In the genomic region with DNA sequence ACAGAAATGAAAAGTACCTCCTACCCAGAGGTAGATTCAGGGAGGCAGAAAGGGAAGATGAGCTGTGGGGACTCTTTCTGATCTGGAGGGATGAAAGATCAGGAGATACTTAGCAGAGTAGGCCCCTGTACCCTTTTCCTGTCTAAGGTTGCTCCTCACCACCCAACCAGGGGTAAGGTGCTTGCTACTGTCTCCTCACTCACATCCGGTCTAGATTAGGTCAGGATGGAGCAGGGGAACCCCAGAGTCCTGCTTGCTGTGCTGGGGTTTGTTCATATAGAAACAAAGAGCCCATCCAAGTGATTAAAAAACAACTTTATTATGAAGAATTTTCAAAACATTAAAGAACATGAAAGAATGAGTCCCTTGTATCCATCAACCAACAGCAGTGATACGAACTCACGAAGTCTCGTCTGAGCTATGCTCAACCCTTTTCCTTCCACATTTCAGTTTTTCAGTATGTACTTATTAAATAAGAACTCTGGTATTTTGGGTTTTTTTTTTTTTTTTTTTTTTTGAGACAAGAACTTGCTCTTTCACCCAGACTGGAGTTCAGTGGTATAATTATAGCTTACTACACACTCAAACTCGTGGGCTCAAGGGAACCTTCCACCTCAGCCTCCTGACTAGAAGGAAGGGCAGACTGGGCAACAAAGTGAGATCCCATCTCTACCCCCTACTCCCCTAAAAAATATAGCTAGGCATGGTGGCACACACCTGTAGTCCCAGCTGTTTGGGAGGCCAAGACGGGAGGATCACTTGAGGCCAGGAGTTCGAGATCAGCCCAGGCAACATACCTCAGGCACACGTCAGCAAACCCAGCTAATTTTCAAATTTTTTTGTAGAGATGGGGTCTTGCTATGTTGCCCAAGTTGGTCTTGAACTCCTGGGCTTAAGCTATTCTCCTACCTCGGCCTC, we compare ENCODE assay signal across 8 cellular contexts. TPM values are rescaled to one million over a fixed set of nuclear protein-coding genes. Genes with fewer than 3 reads are reported as not detected.
DNase-seq lines count a peak whose midpoint lies in the region; ATAC-seq and TF ChIP-seq lines count a peak whose summit lies in the region.

No MANE protein-coding gene starts in this region.

- H3K4me2 ChIP-seq in OCI-LY1 (ENCODE audit: low read length) = peak overlapping the region; percentile 87

- H3K9ac ChIP-seq in OCI-LY1 (ENCODE audit: low read length) = peak overlapping the region; percentile 93

- H3K9me3 Mint-ChIP-seq in activated naive CD4-positive, alpha-beta T cell treated with anti-CD3 and anti-CD28 coated beads, Interleukin-2, amount 50 U/mL, for 72 hours = no peaks in the 10 kb centered on the region

- peaks cover 22 to 43% of the 10 kb centered on the region in 2 donors for H3K36me3 Mint-ChIP-seq in activated naive CD4-positive, alpha-beta T cell treated with anti-CD3 and anti-CD28 coated beads, Interleukin-2, amount 50 U/mL, for 72 hours

- no peaks in the 10 kb centered on the region for H3K9me2 ChIP-seq in OCI-LY1 (ENCODE audit: low read depth, low read length)

- DNase-seq in activated gamma-delta T cell treated with Interleukin-2 at 50 U/mL for 16 hours = peak; percentile 41
- DNase-seq in activated gamma-delta T cell (lab: John Stamatoyannopoulos, UW) = no peak
- peak; percentile 73 to 80 for DNase-seq in activated naive CD4-positive, alpha-beta T cell treated with anti-CD3 and anti-CD28 coated beads, Interleukin-2, amount 50 U/mL, for 72 hours (ENCODE audit: low spot score in 2 of 2)
- peak; percentile 44 for DNase-seq in stimulated activated CD8-positive, alpha-beta memory T cell treated with anti-CD3 and anti-CD28 coated beads, Interleukin-12 subunit alpha, Interleukin-12 subunit beta, amount 100 ng/mL, for 24 hours (ENCODE audit: extremely low read depth)
- DNase-seq in inferior parietal cortex (ENCODE audit: extremely low spot score) = no peak
- no peak for DNase-seq in HK-2 (ENCODE audit: unreplicated experiment)
- no peak for DNase-seq in superior temporal gyrus (ENCODE audit: extremely low spot score)

- H3K27ac ChIP-seq in OCI-LY1 (ENCODE audit: low read depth, low read length, poor library complexity, severe bottlenecking) = peak overlapping the region; percentile 92

- no peaks in the 10 kb centered on the region for H3F3A ChIP-seq in OCI-LY1 (ENCODE audit: insufficient read depth, low read length)

- H3K36me3 ChIP-seq in OCI-LY1 (ENCODE audit: insufficient read depth, low read length) = peaks cover 25% of the 10 kb centered on the region; the same call in 1 of the 2 replicates

- peaks cover 79% of the 10 kb centered on the region for H3K4me1 ChIP-seq in OCI-LY1 (ENCODE audit: insufficient read depth, low read length, severe bottlenecking)

- H3K9me3 ChIP-seq in OCI-LY1 (ENCODE audit: low read length) = no peaks in the 10 kb centered on the region

- peak overlapping the region; percentile 98 to 99 for H3K27ac Mint-ChIP-seq in activated naive CD4-positive, alpha-beta T cell treated with anti-CD3 and anti-CD28 coated beads, Interleukin-2, amount 50 U/mL, for 72 hours

- ATAC-seq in activated naive CD4-positive, alpha-beta T cell treated with anti-CD3 and anti-CD28 coated beads, Interleukin-2, amount 50 U/mL, for 72 hours = peak; percentile 80 to 84

- H3K4me3 ChIP-seq in OCI-LY1 (ENCODE audit: low read depth, low read length, poor library complexity, severe bottlenecking) = peak overlapping the region; percentile 84

- no peak for TF ChIP-seq CTCF in OCI-LY1 (IDR thresholded peaks at IDR 0.05; ENCODE audit: low read length)

- no peaks in the 10 kb centered on the region for H3K27me3 ChIP-seq in OCI-LY1 (ENCODE audit: insufficient read depth, low read length)

- H4K20me1 ChIP-seq in OCI-LY1 (ENCODE audit: insufficient read depth, low read length) = no peaks in the 10 kb centered on the region

- no peak overlapping the region for H2AFZ ChIP-seq in OCI-LY1 (ENCODE audit: low read length)

- H3K79me2 ChIP-seq in OCI-LY1 (ENCODE audit: insufficient read depth, low read length) = peaks cover 67% of the 10 kb centered on the region

RNA-seq across cellular contexts. Expression of a gene that starts 3.1 kb away (rescaled TPM):
- 10 to 100 TPM; 32.9 to 66.6 TPM for total RNA-seq in activated naive CD4-positive, alpha-beta T cell treated with anti-CD3 and anti-CD28 coated beads, Interleukin-2, amount 50 U/mL, for 72 hours

RNA-seq across cellular contexts. Expression of a gene that starts 28.5 kb away (rescaled TPM):
- 10 to 100 TPM; 25.6 to 50.7 TPM for total RNA-seq in activated naive CD4-positive, alpha-beta T cell treated with anti-CD3 and anti-CD28 coated beads, Interleukin-2, amount 50 U/mL, for 72 hours

Comparison
In these comparisons a context has a peak if more than half of its experiments do, and no peak if none do; other contexts are left out.
1. DNase-seq: peak in activated gamma-delta T cell treated with Interleukin-2 at 50 U/mL for 16 hours (single experiment), activated naive CD4-positive, alpha-beta T cell treated with anti-CD3 and anti-CD28 coated beads, Interleukin-2, amount 50 U/mL, for 72 hours (2 of 2) and stimulated activated CD8-positive, alpha-beta memory T cell treated with anti-CD3 and anti-CD28 coated beads, Interleukin-12 subunit alpha, Interleukin-12 subunit beta, amount 100 ng/mL, for 24 hours (single experiment); none in activated gamma-delta T cell (single experiment), inferior parietal cortex (single experiment), HK-2 (single experiment) and superior temporal gyrus (single experiment).